ENCODE assay signal across 8 cellular contexts in genomic region chr11:1382831-1383607, GRCh38. TPM values are rescaled to one million over a fixed set of nuclear protein-coding genes. Genes with fewer than 3 reads are reported as not detected.
DNase-seq lines count a peak whose midpoint lies in the region; ATAC-seq and TF ChIP-seq lines count a peak whose summit lies in the region.

No MANE protein-coding gene starts in this region.

- peak overlapping the region; percentile 85 for H3K9ac ChIP-seq in mesenchymal stem cell (ENCODE audit: low read length)

- peak overlapping the region; percentile 98 for H2AFZ ChIP-seq in mesenchymal stem cell (ENCODE audit: low read depth, low read length)

- H3K27ac ChIP-seq in mesenchymal stem cell (ENCODE audit: low read length, poor library complexity, severe bottlenecking): no peak overlapping the region

- H3K18ac ChIP-seq in mesenchymal stem cell (ENCODE audit: low read depth in 1 of 2, low read length in 2 of 2): peak overlapping the region; percentile 58 to 94

- H3K9me3 ChIP-seq in mesenchymal stem cell (ENCODE audit: control insufficient read depth, low read length): no peaks in the 10 kb centered on the region

- H2BK15ac ChIP-seq in mesenchymal stem cell (ENCODE audit: low read depth, poor library complexity, severe bottlenecking): peak overlapping the region; percentile 87

- no peak for TF ChIP-seq CTCF in GM13977 (IDR thresholded peaks at IDR 0.05; ENCODE audit: extremely low read depth, insufficient read depth, missing control alignments)

- no peaks in the 10 kb centered on the region for H3K36me3 ChIP-seq in mesenchymal stem cell (ENCODE audit: control insufficient read depth in 1 of 2, insufficient read depth in 2 of 2, low read depth in 1 of 2, low read length in 2 of 2)

- peak overlapping the region; percentile 42 for H2BK120ac ChIP-seq in mesenchymal stem cell (ENCODE audit: low read depth, low read length)

- H4K8ac ChIP-seq in mesenchymal stem cell (ENCODE audit: low read length): peak overlapping the region; percentile 90

- no peak overlapping the region for H2BK5ac ChIP-seq in mesenchymal stem cell (ENCODE audit: low read depth, low read length, poor library complexity, severe bottlenecking)

- DNase-seq in GM13977 (ENCODE audit: low spot score) (peak; percentile 90), NCI-H748 (lab: John Stamatoyannopoulos, UW; ENCODE audit: unreplicated experiment) (peak; percentile 85), mesenchymal stem cell (peak; percentile 84)
- peak; percentile 91 for DNase-seq in activated CD8-positive, alpha-beta memory T cell treated with anti-CD3 and anti-CD28 coated beads for 24 hours
- DNase-seq in effector CD8-positive, alpha-beta T cell (lab: John Stamatoyannopoulos, UW): peak; percentile 61
- peak; percentile 61 to 79 (median 67) for DNase-seq in stimulated activated CD4-positive, alpha-beta T cell treated with anti-CD3 and anti-CD28 coated beads, TNF-alpha, amount 100 ng/mL, for 48 hours (ENCODE audit: low read depth in 3 of 3)

- 2% methylated on average over 42 of the region's 56 CpGs for WGBS in mesenchymal stem cell

- peak overlapping the region; percentile 89 for H4K91ac ChIP-seq in mesenchymal stem cell (ENCODE audit: low read length)

- H3K79me1 ChIP-seq in mesenchymal stem cell (replicated peaks; ENCODE audit: low read length, poor library complexity, severe bottlenecking): no peaks in the 10 kb centered on the region

- ATAC-seq in HG03025 (IDR thresholded peaks at IDR 0.05; ENCODE audit: low FRiP score, unreplicated experiment) (peak; percentile 58), GM18517 (IDR thresholded peaks at IDR 0.05; ENCODE audit: unreplicated experiment) (no peak)

- no peak overlapping the region for H2AK5ac ChIP-seq in mesenchymal stem cell (ENCODE audit: low read length, severe bottlenecking)

- in situ Hi-C loops in GM13977 (cut with MboI; ENCODE audit: low pct_unique_long_range_greater_than_20kb, low sequenced_read_pairs, unreplicated experiment): no loop called here

- peak overlapping the region in 1 of 2 experiments; percentile 79 for H3K23ac ChIP-seq in mesenchymal stem cell (ENCODE audit: low read length in 2 of 2)

- peaks cover 3 to 13% of the 10 kb centered on the region in 2 experiments for H3K27me3 ChIP-seq in mesenchymal stem cell (ENCODE audit: control insufficient read depth in 1 of 2, insufficient read depth in 1 of 2, low read length in 2 of 2)

- H3K14ac ChIP-seq in mesenchymal stem cell (ENCODE audit: low read length in 2 of 2): peak overlapping the region in 1 of 2 experiments; percentile 35

- H2BK12ac ChIP-seq in mesenchymal stem cell (ENCODE audit: low read length in 2 of 2): peak overlapping the region in 1 of 2 experiments; percentile 87

- H3K4ac ChIP-seq in mesenchymal stem cell (ENCODE audit: low read depth in 1 of 2, low read length in 2 of 2): peak overlapping the region; percentile 62 to 75

- peak overlapping the region; percentile 74 for H3K4me2 ChIP-seq in mesenchymal stem cell (ENCODE audit: low read length, poor library complexity, severe bottlenecking)

- H3K4me1 ChIP-seq in mesenchymal stem cell (ENCODE audit: control insufficient read depth, insufficient read depth, low read depth, low read length): peaks cover 9% of the 10 kb centered on the region

- H3K4me3 ChIP-seq in mesenchymal stem cell (ENCODE audit: insufficient read depth in 1 of 2, low read depth in 1 of 2, low read length in 2 of 2): peak overlapping the region; percentile 52 to 73

RNA-seq across cellular contexts. Expression of gene BRSK2, which starts 6.7 kb away (rescaled TPM):
- 1.2 TPM for polyA plus RNA-seq in mesenchymal stem cell (2013, experiment 1 of 2)
- polyA plus RNA-seq in mesenchymal stem cell (2013, experiment 2 of 2): 0.77 TPM
